In genomic region chr11:36509694-36510566, GRCh38 we compare ENCODE assay signal across 1 cellular context.
TF ChIP-seq lines count a peak whose summit lies in the region.

Gene TRAF6 (minus strand): TSS chr11:36510272. CDS start chr11:36501515, 8,757 bp downstream.

TF ChIP-seq in HepG2, 621 proteins besides CTCF, POLR2A, EP300 and RAD21 (continued from another document and continues in another):
- TF ChIP-seq TFDP1 (CRISPR knock-in tag; IDR thresholded peaks at IDR 0.05; ENCODE audit: borderline replicate concordance) = peak; percentile 45; the same call in 1 of the 2 replicates
- TF ChIP-seq ZNF710 (CRISPR knock-in tag; IDR thresholded peaks at IDR 0.05; ENCODE audit: borderline replicate concordance) = peak; percentile 89
- TF ChIP-seq BHLHE40 (IDR thresholded peaks at IDR 0.05; ENCODE audit: low read length) = no peak
- TF ChIP-seq ZNF841 (CRISPR knock-in tag; IDR thresholded peaks at IDR 0.05; ENCODE audit: borderline replicate concordance) = no peak
- no peak for TF ChIP-seq LCORL (IDR thresholded peaks at IDR 0.05)
- TF ChIP-seq LCORL (CRISPR knock-in tag; IDR thresholded peaks at IDR 0.05) = peak; percentile 76
- TF ChIP-seq RFX3 (CRISPR knock-in tag; IDR thresholded peaks at IDR 0.05) = no peak
- peak; percentile 86; the same call in 1 of the 2 replicates for TF ChIP-seq ZFP90 (CRISPR knock-in tag; IDR thresholded peaks at IDR 0.05; ENCODE audit: borderline replicate concordance)
- no peak for TF ChIP-seq PRPF4 (IDR thresholded peaks at IDR 0.05; ENCODE audit: low read depth, low read length, poor library complexity, severe bottlenecking)
- TF ChIP-seq AHDC1 (CRISPR knock-in tag; IDR thresholded peaks at IDR 0.05; ENCODE audit: borderline replicate concordance) = no peak
- TF ChIP-seq ZNF337 (CRISPR knock-in tag; IDR thresholded peaks at IDR 0.05; ENCODE audit: borderline replicate concordance, low read depth) = no peak
- TF ChIP-seq MIER2 (CRISPR knock-in tag; IDR thresholded peaks at IDR 0.05) = no peak; the same call in 1 of the 2 replicates
- TF ChIP-seq CREM (IDR thresholded peaks at IDR 0.05) = no peak
- no peak for TF ChIP-seq CREM (CRISPR knock-in tag; IDR thresholded peaks at IDR 0.05)
- peak; percentile 99 for TF ChIP-seq ZFX (CRISPR knock-in tag; IDR thresholded peaks at IDR 0.05; ENCODE audit: low read depth)
- TF ChIP-seq ZNF879 (CRISPR knock-in tag; IDR thresholded peaks at IDR 0.05) = 0 out of 2 replicates have a peak, but pooled peaks have one; percentile 49
- TF ChIP-seq ZNF589 (CRISPR knock-in tag; conservative IDR thresholded peaks at IDR 0.05) = no peak
- no peak for TF ChIP-seq MBD4 (IDR thresholded peaks at IDR 0.05; ENCODE audit: borderline replicate concordance, low read length)
- peak; percentile 75; the same call in 1 of the 2 replicates for TF ChIP-seq ZNF616 (CRISPR knock-in tag; IDR thresholded peaks at IDR 0.05; ENCODE audit: low read depth)
- no peak for TF ChIP-seq XBP1 (CRISPR knock-in tag; IDR thresholded peaks at IDR 0.05)
- peak; percentile 95 for TF ChIP-seq GABPB1 (CRISPR knock-in tag; IDR thresholded peaks at IDR 0.05)
- TF ChIP-seq ZNF382 (CRISPR knock-in tag; IDR thresholded peaks at IDR 0.05; ENCODE audit: borderline replicate concordance) = no peak
- TF ChIP-seq SALL2 (CRISPR knock-in tag; IDR thresholded peaks at IDR 0.05) = peak; percentile 96
- no peak for TF ChIP-seq KLF15 (CRISPR knock-in tag; IDR thresholded peaks at IDR 0.05; ENCODE audit: borderline replicate concordance)
- TF ChIP-seq IKZF1 (IDR thresholded peaks at IDR 0.05) = no peak
- TF ChIP-seq PAXIP1 (CRISPR knock-in tag; conservative IDR thresholded peaks at IDR 0.05) = 0 out of 2 replicates have a peak, but pooled peaks have one; percentile 35
- peak; percentile 42; the same call in 1 of the 2 replicates for TF ChIP-seq ZNF12 (CRISPR knock-in tag; IDR thresholded peaks at IDR 0.05)
- TF ChIP-seq SAFB2 (CRISPR knock-in tag; IDR thresholded peaks at IDR 0.05; ENCODE audit: borderline replicate concordance, low read depth) = peak; percentile 82
- TF ChIP-seq ZNF362 (CRISPR knock-in tag; IDR thresholded peaks at IDR 0.05; ENCODE audit: borderline replicate concordance) = peak; percentile 53; the same call in 1 of the 2 replicates
- TF ChIP-seq ZNF646 (CRISPR knock-in tag; IDR thresholded peaks at IDR 0.05) = no peak
- peak; percentile 60 for TF ChIP-seq ZNF609 (CRISPR knock-in tag; IDR thresholded peaks at IDR 0.05; ENCODE audit: borderline replicate concordance)
